ENCODE assay signal across 8 cellular contexts in genomic region chr9:125705893-125706292, GRCh38. TPM values are rescaled to one million over a fixed set of nuclear protein-coding genes. Genes with fewer than 3 reads are reported as not detected.
DNase-seq lines count a peak whose midpoint lies in the region; ATAC-seq and TF ChIP-seq lines count a peak whose summit lies in the region.

No MANE protein-coding gene starts in this region.

- H3K27ac ChIP-seq in CD4-positive, alpha-beta T cell (ENCODE audit: low read depth, low read length): no peak overlapping the region

- ATAC-seq in CD4-positive, alpha-beta T cell (ENCODE audit: poor library complexity): no peak
- no peak for ATAC-seq in effector memory CD8-positive, alpha-beta T cell (replicated peaks)
- no peak for ATAC-seq in left lobe of liver
- ATAC-seq in HG03095 (IDR thresholded peaks at IDR 0.05; ENCODE audit: unreplicated experiment): no peak

- no peak for TF ChIP-seq POLR2A in NB4 (IDR thresholded peaks at IDR 0.05; ENCODE audit: extremely low read depth, insufficient read length)

- H3K36me3 Mint-ChIP-seq in CD4-positive, alpha-beta T cell (ENCODE audit: low read depth): peaks cover 6% of the 10 kb centered on the region
- peaks cover 8% of the 10 kb centered on the region for H3K36me3 Mint-ChIP-seq in effector memory CD8-positive, alpha-beta T cell (ENCODE audit: insufficient read depth)
- H3K36me3 Mint-ChIP-seq in neural crest cell (ENCODE audit: low read depth): no peaks in the 10 kb centered on the region

- H3K4me3 Mint-ChIP-seq in CD4-positive, alpha-beta T cell: peak overlapping the region; percentile 86
- peak overlapping the region; percentile 82 to 84 for H3K4me3 Mint-ChIP-seq in effector memory CD8-positive, alpha-beta T cell
- peak overlapping the region; percentile 84 for H3K4me3 Mint-ChIP-seq in neural crest cell

- H3K27me3 Mint-ChIP-seq in CD4-positive, alpha-beta T cell: peaks cover 7% of the 10 kb centered on the region
- H3K27me3 Mint-ChIP-seq in effector memory CD8-positive, alpha-beta T cell: peaks cover 0 to 12% of the 10 kb centered on the region in 2 donors
- H3K27me3 Mint-ChIP-seq in neural crest cell (ENCODE audit: low read depth): no peaks in the 10 kb centered on the region

- intact Hi-C loops in CD4-positive, alpha-beta T cell (cut with DNase I, micrococcal nuclease): loop anchor here (2.0 to 5.0 kb wide), 2 partner anchors 41 to 839 kb away; partner anchors contain the start of gene PBX3 (in 1 of the 2)

- no peaks in the 10 kb centered on the region for H3K27me3 ChIP-seq in CD4-positive, alpha-beta T cell (ENCODE audit: control insufficient read depth, insufficient read depth, low read length)

- peak overlapping the region; percentile 92 for H3K4me3 ChIP-seq in NB4 (ENCODE audit: low read depth, low read length)

- H3K4me1 Mint-ChIP-seq in CD4-positive, alpha-beta T cell (ENCODE audit: low read depth): peaks cover 57% of the 10 kb centered on the region
- peaks cover 21 to 34% of the 10 kb centered on the region in 2 donors for H3K4me1 Mint-ChIP-seq in effector memory CD8-positive, alpha-beta T cell (ENCODE audit: low read depth in 2 of 2)
- peaks cover 26% of the 10 kb centered on the region for H3K4me1 Mint-ChIP-seq in neural crest cell

- POLR2A ChIA-PET in CD4-positive, alpha-beta T cell (lab: Charles Lee): interaction anchor here (1.8 kb wide), 2 partner anchors 118 to 124 kb away, joined by 7 to 15 read pairs; no protein-coding TSS in a partner anchor

- H3K27ac Mint-ChIP-seq in CD4-positive, alpha-beta T cell: peak overlapping the region; percentile 56
- H3K27ac Mint-ChIP-seq in effector memory CD8-positive, alpha-beta T cell: peak overlapping the region; percentile 88 to 94
- H3K27ac Mint-ChIP-seq in neural crest cell (ENCODE audit: unreplicated experiment): peak overlapping the region; percentile 40

- CTCF ChIA-PET in CD4-positive, alpha-beta T cell (lab: Charles Lee): no interaction called here

- no peak for DNase-seq in CD4-positive, alpha-beta T cell
- DNase-seq in NB4 (ENCODE audit: low read depth) (no peak), neural crest cell (ENCODE audit: low read depth, low spot score) (no peak), left lobe of liver (ENCODE audit: low spot score) (no peak), HuH-7 (ENCODE audit: low spot score) (no peak)
- no peak for DNase-seq in effector memory CD8-positive, alpha-beta T cell
- DNase-seq in stimulated activated naive CD4-positive, alpha-beta T cell treated with Interleukin-2 at 50 U/mL for 16 hours (lab: John Stamatoyannopoulos, UW): no peak

- H3K9me3 Mint-ChIP-seq in CD4-positive, alpha-beta T cell: no peaks in the 10 kb centered on the region
- no peaks in the 10 kb centered on the region for H3K9me3 Mint-ChIP-seq in effector memory CD8-positive, alpha-beta T cell
- H3K9me3 Mint-ChIP-seq in neural crest cell: peaks cover 3% of the 10 kb centered on the region

- no peaks in the 10 kb centered on the region for H3K9me3 ChIP-seq in CD4-positive, alpha-beta T cell (ENCODE audit: control insufficient read depth, low read length)

- no peak for TF ChIP-seq CTCF in CD4-positive, alpha-beta T cell (IDR thresholded peaks at IDR 0.05)
- TF ChIP-seq CTCF in NB4 (IDR thresholded peaks at IDR 0.05; ENCODE audit: low read depth, low read length): no peak
- no peak for TF ChIP-seq CTCF in neural crest cell (conservative IDR thresholded peaks at IDR 0.05)

RNA-seq across cellular contexts. Expression of gene MAPKAP1, which starts 1.1 kb away (rescaled TPM):
- total RNA-seq in CD4-positive, alpha-beta T cell: 10 to 100 TPM; 40.3 to 44.9 TPM
- total RNA-seq in neural crest cell (63.4 and 74.3 TPM in 2 replicates), left lobe of liver (42.4 TPM)

RNA-seq across cellular contexts. Expression of gene PBX3, which starts 41.3 kb away (rescaled TPM):
- total RNA-seq in CD4-positive, alpha-beta T cell: 10 to 100 TPM; 25.3 to 30.8 TPM
- total RNA-seq in neural crest cell (69.0 and 71.6 TPM in 2 replicates), left lobe of liver (15.0 TPM)

Comparison
In these comparisons a context has a peak if more than half of its experiments do, and no peak if none do; other contexts are left out.
1. H3K27ac Mint-ChIP-seq: peak in every context shown above with its lines; median percentile 91 in effector memory CD8-positive, alpha-beta T cell; 56 in CD4-positive, alpha-beta T cell; 40 in neural crest cell.